8 cellular contexts compared by ENCODE assay signal in genomic region chr11:62621567-62622470, GRCh38. TPM values are rescaled to one million over a fixed set of nuclear protein-coding genes. Genes with fewer than 3 reads are reported as not detected.
A peak's percentile ranks its signal among the peaks of the same experiment; 100 is the strongest.
DNase-seq lines count a peak whose midpoint lies in the region; ATAC-seq, FAIRE-seq and TF ChIP-seq lines count a peak whose summit lies in the region.

B3GAT3 (minus strand) TSS chr11:62621986; CDS start chr11:62621947, 39 bp downstream.

- intact Hi-C loops in body of pancreas (cut with DNase I) = no loop called here
- intact Hi-C loops in sigmoid colon (cut with DNase I) = loop anchor here (2.0 to 5.0 kb wide), 2 partner anchors 25 to 105 kb away; partner anchors contain the start of genes GANAB, HNRNPUL2 and TTC9C

- WGBS in body of pancreas, 2 donors = 0 to 1% methylated on average over 6 to 69 of the region's 77 CpGs
- WGBS in sigmoid colon, 2 donors = 1% methylated on average over 77 of the region's 77 CpGs

- H3K27me3 ChIP-seq in body of pancreas (no peaks in the 10 kb centered on the region), sigmoid colon (no peaks in the 10 kb centered on the region)

- peak; percentile 58 to 82 (median 72) for TF ChIP-seq POLR2A in body of pancreas (IDR thresholded peaks at IDR 0.05)
- TF ChIP-seq POLR2A in sigmoid colon (IDR thresholded peaks at IDR 0.05) = peak; percentile 76

- H3K4me1 ChIP-seq in body of pancreas = peaks cover 19% of the 10 kb centered on the region
- peaks cover 0 to 23% (median 19%) of the 10 kb centered on the region in 4 donors for H3K4me1 ChIP-seq in sigmoid colon

- H3K27ac ChIP-seq in 22Rv1 (peak within 1 kb of the TSS; percentile 89), body of pancreas (peak within 1 kb of the TSS; percentile 40 to 86 (median 80)), sigmoid colon (peak within 1 kb of the TSS; percentile 84 to 93 (median 90))

- DNase-seq in NCI-H2107 treated with DMSO at 0.1 percent for 48 hours (lab: John Stamatoyannopoulos, UW; ENCODE audit: unreplicated experiment) (peak; percentile 89), body of pancreas (peak; percentile 99), iPS DF 4.7 (ENCODE audit: extremely low read depth, low spot score) (peak; percentile 94), sigmoid colon (peak; percentile 99)

- FAIRE-seq in TTC549 (lab: Jason Lieb, UNC) = peak; percentile 49

- no peaks in the 10 kb centered on the region for H3K9me3 ChIP-seq in body of pancreas
- H3K9me3 ChIP-seq in sigmoid colon = no peaks in the 10 kb centered on the region

- peak; percentile 96 for ATAC-seq in GM18520 (IDR thresholded peaks at IDR 0.05; ENCODE audit: unreplicated experiment)
- peak; percentile 80 for ATAC-seq in HG03064 (IDR thresholded peaks at IDR 0.05; ENCODE audit: low read depth, unreplicated experiment)
- peak; percentile 99 for ATAC-seq in body of pancreas

- H3K36me3 ChIP-seq in body of pancreas (replicated peaks in 1 of 2; ENCODE audit: insufficient read depth in 1 of 2, low read depth in 2 of 2) = peaks cover 15 to 23% of the 10 kb centered on the region in 2 donors
- H3K36me3 ChIP-seq in sigmoid colon = peaks cover 19 to 40% (median 20%) of the 10 kb centered on the region in 4 donors

- peak in 2 of 4 donors; percentile 53 to 88 for TF ChIP-seq EP300 in sigmoid colon (IDR thresholded peaks at IDR 0.05)

- peak within 1 kb of the TSS; percentile 54 to 64 for H3K4me3 ChIP-seq in body of pancreas
- H3K4me3 ChIP-seq in sigmoid colon = peak within 1 kb of the TSS; percentile 60 to 87 (median 74)

- TF ChIP-seq CTCF in 22Rv1 (IDR thresholded peaks at IDR 0.05) (no peak), body of pancreas (IDR thresholded peaks at IDR 0.05) (peak in 4 of 7 experiments; percentile 37 to 54 (median 52)), sigmoid colon (IDR thresholded peaks at IDR 0.05) (no peak)

RNA-seq across cellular contexts. Expression of gene B3GAT3, which starts in this region (rescaled TPM):
- total RNA-seq in body of pancreas (10 to 100 TPM; 17.1 to 63.0 TPM), sigmoid colon (10 to 100 TPM; 11.1 to 26.3 (median 16.8) TPM)
- 10 to 100 TPM in 2 of 3 donors, 1 to 10 TPM in 1; 9.7 to 47.5 (median 11.4) TPM for polyA plus RNA-seq in sigmoid colon

Comparison
In these comparisons a context has a peak if more than half of its experiments do, and no peak if none do; other contexts are left out.
1. Peak in every context shown above with its lines: DNase-seq, ATAC-seq, H3K4me3 ChIP-seq and H3K27ac ChIP-seq.
2. CTCF ChIP-seq: peak in body of pancreas (4 of 7); none in 22Rv1 (single experiment) and sigmoid colon (0 of 4).